In the genomic region with DNA sequence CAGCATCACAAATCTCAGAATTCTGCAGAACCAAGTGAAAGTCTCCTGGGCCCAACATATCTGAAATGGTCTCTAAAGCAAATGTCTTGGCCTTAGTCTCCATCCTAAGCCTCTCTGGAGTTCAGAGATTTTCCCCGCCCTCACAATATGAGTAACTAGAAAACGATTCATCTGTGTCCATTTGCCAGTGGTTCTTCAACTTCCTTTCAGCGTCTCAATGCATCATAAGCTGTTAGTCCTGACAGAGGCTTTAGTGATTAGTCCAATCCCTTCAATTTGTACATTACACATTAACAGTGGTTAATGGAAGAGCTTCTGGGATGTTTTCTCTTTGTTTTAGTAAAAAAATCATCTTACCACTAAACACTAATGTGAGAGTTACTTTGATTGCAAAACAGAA, we compare ENCODE assay signal across 13 cellular contexts. TPM values are rescaled to one million over a fixed set of nuclear protein-coding genes. Genes with fewer than 3 reads are reported as not detected.
A peak's percentile ranks its signal among the peaks of the same experiment; 100 is the strongest.
DNase-seq lines count a peak whose midpoint lies in the region; ATAC-seq and TF ChIP-seq lines count a peak whose summit lies in the region.
"Had no signal": no experiment of that assay in that cellular context is flagged by ENCODE, and none has a peak within 500 bp of the region (broad histone marks: within the 10 kb centered on the region; RNA-seq: fewer than 3 reads in every experiment).

No MANE protein-coding gene starts in this region.

- in situ Hi-C loops in ACHN (cut with HindIII; ENCODE audit: low pct_ligation_motif_present, low pct_unique_long_range_greater_than_20kb, low sequenced_read_pairs) = no loop called here

- H3K27me3 ChIP-seq in ascending aorta = no peaks in the 10 kb centered on the region
- H3K27me3 ChIP-seq in foreskin keratinocyte = no peaks in the 10 kb centered on the region

- no peaks in the 10 kb centered on the region for H3K9me3 ChIP-seq in ascending aorta

- intact Hi-C loops in ascending aorta (cut with DNase I) = no loop called here

- DNase-seq in ACHN (peak; percentile 49), HCEC 1CT (peak; percentile 76), ascending aorta (ENCODE audit: low spot score in 2 of 2) (no peak), foreskin keratinocyte (peak in 1 of 2 donors; percentile 53), activated T-cell treated with anti-CD3 and anti-CD28 coated beads for 4 hours (no peak), dermis blood vessel endothelial cell (no peak), GDM1 (lab: John Stamatoyannopoulos, UW) (no peak)
- DNase-seq: activated T-cell treated with anti-CD3 and anti-CD28 coated beads, Interleukin-2, amount 50 U/mL, for 1 hour; AML-193; DND-41; retina; stimulated activated naive CD4-positive, alpha-beta T cell treated with Interleukin-2 at 50 U/mL for 16 hours had no signal

- H3K4me1 ChIP-seq in ascending aorta = peaks cover 4 to 13% of the 10 kb centered on the region in 2 donors
- no peaks in the 10 kb centered on the region for H3K4me1 ChIP-seq in foreskin keratinocyte

- TF ChIP-seq CTCF in ascending aorta (IDR thresholded peaks at IDR 0.05) = no peak
- TF ChIP-seq CTCF in foreskin keratinocyte (conservative IDR thresholded peaks at IDR 0.05) = no peak

- H3K27ac ChIP-seq in ascending aorta = peak overlapping the region; percentile 59 to 69
- H3K27ac ChIP-seq in foreskin keratinocyte = no peak overlapping the region

- H3K4me3 ChIP-seq in ascending aorta = no peak overlapping the region

- peak; percentile 32 for ATAC-seq in foreskin keratinocyte
- ATAC-seq in HG02588 (IDR thresholded peaks at IDR 0.05; ENCODE audit: unreplicated experiment) = no peak

- peaks cover 6 to 41% of the 10 kb centered on the region in 2 donors for H3K36me3 ChIP-seq in ascending aorta

RNA-seq across cellular contexts. Expression of a gene that starts 17.4 kb away (rescaled TPM):
- total RNA-seq in ascending aorta (324 TPM), foreskin keratinocyte (335 and 340 TPM in 2 replicates), dermis blood vessel endothelial cell (205 and 322 TPM in 2 replicates)
- polyA plus RNA-seq in foreskin keratinocyte = 432 and 436 TPM in 2 replicates

RNA-seq across cellular contexts. Expression of a gene that starts 17.9 kb away (rescaled TPM):
- total RNA-seq in ascending aorta (10.0 TPM), foreskin keratinocyte (29.5 and 31.2 TPM in 2 replicates), dermis blood vessel endothelial cell (17.0 and 19.1 TPM in 2 replicates)
- 53.1 and 56.8 TPM in 2 replicates for polyA plus RNA-seq in foreskin keratinocyte

RNA-seq across cellular contexts. Expression of a gene that starts 49.7 kb away (rescaled TPM):
- not detected for total RNA-seq in ascending aorta
- not detected in 2 replicates for total RNA-seq in foreskin keratinocyte
- not detected in 2 replicates for polyA plus RNA-seq in foreskin keratinocyte
- total RNA-seq in dermis blood vessel endothelial cell = not detected in 2 replicates

Comparison
In these comparisons a context has a peak if more than half of its experiments do, and no peak if none do; other contexts are left out.
1. DNase-seq: peak in ACHN (single experiment) and HCEC 1CT (single experiment); none in ascending aorta (0 of 2), activated T-cell treated with anti-CD3 and anti-CD28 coated beads for 4 hours (single experiment), dermis blood vessel endothelial cell (single experiment) and GDM1 (single experiment).